ENCODE assay signal across 8 cellular contexts in the genomic region with DNA sequence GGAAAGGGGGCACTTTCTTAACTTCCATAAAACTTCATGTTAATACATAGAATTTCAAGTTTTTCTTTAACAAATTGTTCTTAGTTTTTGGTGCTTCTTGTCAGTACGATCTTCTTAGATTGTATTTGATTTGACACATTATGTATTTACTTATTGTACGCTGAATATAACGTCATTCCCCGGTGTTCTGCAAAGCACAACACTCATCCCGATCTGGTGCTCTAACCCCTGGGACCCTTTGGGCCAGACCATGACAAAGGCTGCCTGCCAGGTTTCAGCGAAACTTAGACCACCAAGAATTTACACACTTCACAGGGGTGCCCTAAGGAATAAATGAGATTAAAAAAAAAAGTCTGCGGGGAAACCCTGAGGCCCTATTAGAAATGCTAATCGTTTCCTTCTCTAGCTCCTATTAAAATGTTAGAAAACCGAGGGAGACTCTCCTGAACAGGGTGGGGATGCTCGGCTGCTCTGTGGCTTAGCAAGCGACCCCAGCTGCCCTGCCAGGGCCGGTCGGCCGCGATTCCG. TPM values are rescaled to one million over a fixed set of nuclear protein-coding genes. Genes with fewer than 3 reads are reported as not detected.
DNase-seq lines count a peak whose midpoint lies in the region; ATAC-seq and TF ChIP-seq lines count a peak whose summit lies in the region.

No MANE protein-coding gene starts in this region.

- no TSS peak for BruUV-seq in IMR-90 (replicated peaks; lab: Mats Ljungman, UMichigan)

- peak overlapping the region; percentile 82 for H4K91ac ChIP-seq in IMR-90 (ENCODE audit: insufficient read depth, low read depth, low read length)

- peaks cover 6% of the 10 kb centered on the region for H3K9me1 ChIP-seq in IMR-90 (ENCODE audit: insufficient read depth, low read length)

- no peak for DNase-seq in AG04449 (ENCODE audit: low read depth, low spot score)
- DNase-seq in IMR-90, result no peak
- DNase-seq in cardiac fibroblast (ENCODE audit: low read depth in 2 of 2), result no peak
- no peak for DNase-seq in activated CD4-positive, CD25-positive, alpha-beta regulatory T cell treated with anti-CD3 and anti-CD28 coated beads, Interleukin-2, amount 50 U/mL, for 72 hours
- no peak for DNase-seq in D341Med (ENCODE audit: low spot score)
- no peak for DNase-seq in SHP77 (lab: John Stamatoyannopoulos, UW)

- no peaks in the 10 kb centered on the region; the same call in 1 of the 2 replicates for H3K36me3 ChIP-seq in IMR-90 (ENCODE audit: control insufficient read depth, insufficient read depth, low read length)
- no peaks in the 10 kb centered on the region for H3K36me3 ChIP-seq in mucosa of stomach (ENCODE audit: control insufficient read depth, insufficient read depth, low read length)

- H2BK15ac ChIP-seq in IMR-90 (ENCODE audit: low read depth, low read length), result peak overlapping the region; percentile 6; the same call in 1 of the 3 replicates

- H3K9me3 ChIP-seq in IMR-90 (ENCODE audit: control insufficient read depth, insufficient read depth, low read length), result no peaks in the 10 kb centered on the region
- H3K9me3 ChIP-seq in mucosa of stomach (ENCODE audit: control insufficient read depth, low read length), result no peaks in the 10 kb centered on the region

- peak overlapping the region; percentile 18; the same call in 1 of the 2 replicates for H3K18ac ChIP-seq in IMR-90 (ENCODE audit: low read depth, low read length)

- H3K56ac ChIP-seq in IMR-90 (ENCODE audit: extremely low read depth, insufficient read depth, low read length), result peak overlapping the region; percentile 83; the same call in 1 of the 2 replicates

- H3K23ac ChIP-seq in IMR-90 (ENCODE audit: low read depth, low read length), result peak overlapping the region; percentile 85

- H3K27ac ChIP-seq in IMR-90 (ENCODE audit: insufficient read depth, low read length), result peak overlapping the region; percentile 81

- ATAC-seq in IMR-90 (ENCODE audit: low read depth) (no peak), HG03039 (IDR thresholded peaks at IDR 0.05; ENCODE audit: unreplicated experiment) (no peak)

- peak overlapping the region; percentile 81 for H3K9ac ChIP-seq in IMR-90 (ENCODE audit: low read depth, low read length)
- peak overlapping the region; percentile 88 for H3K9ac ChIP-seq in mucosa of stomach (ENCODE audit: low read length)

- no peak for TF ChIP-seq RAD21 in IMR-90 (IDR thresholded peaks at IDR 0.05; ENCODE audit: low read length)

- peak overlapping the region; percentile 92 for H2AK5ac ChIP-seq in IMR-90 (ENCODE audit: low read depth, low read length)

- intact Hi-C loops in IMR-90 (cut with micrococcal nuclease), result loop anchor here (2.0 kb wide), 3 partner anchors 23 to 75 kb away; a partner anchor contains a TSS

- peak overlapping the region; percentile 68 for H2BK120ac ChIP-seq in IMR-90 (ENCODE audit: low read depth, low read length)

- no CpG with 5 or more reads among the region's 16 CpGs for WGBS in IMR-90 (ENCODE audit: extremely low coverage in 2 of 2, insufficient read length in 1 of 2), 2 experiments

- H3K4me1 ChIP-seq in IMR-90 (ENCODE audit: control insufficient read depth, insufficient read depth, low read length), result peaks cover 5% of the 10 kb centered on the region
- H3K4me1 ChIP-seq in mucosa of stomach (ENCODE audit: control insufficient read depth, insufficient read depth, low read length), result peaks cover 20% of the 10 kb centered on the region

- peaks cover 19% of the 10 kb centered on the region for H4K20me1 ChIP-seq in IMR-90 (ENCODE audit: insufficient read depth, low read length)

- H2BK20ac ChIP-seq in IMR-90 (ENCODE audit: low read depth, low read length), result no peak overlapping the region

- no peak; the same call in 1 of the 2 replicates for TF ChIP-seq POLR2A in IMR-90 (IDR thresholded peaks at IDR 0.05; ENCODE audit: low read depth, low read length)

- H3K4me2 ChIP-seq in IMR-90 (ENCODE audit: low read depth, low read length), result peak overlapping the region; percentile 84

- peak overlapping the region; percentile 76 for H2AK9ac ChIP-seq in IMR-90 (replicated peaks; ENCODE audit: low read depth, low read length, poor library complexity)

- peak overlapping the region; percentile 84 for H2AFZ ChIP-seq in IMR-90 (replicated peaks; ENCODE audit: low read length, poor library complexity)

- CTCF ChIA-PET in AG04449 (lab: Yijun Ruan, JAX) (interaction anchor here (0.8 to 5.8 kb wide), 12 partner anchors 11 to 89 kb away, joined by 3 to 50 read pairs (median 4); a partner anchor contains a TSS), IMR-90 (lab: Yijun Ruan, JAX) (interaction anchor here (0.6 to 1.2 kb wide), 6 partner anchors 11 to 58 kb away, joined by 3 to 5 read pairs (median 3); no protein-coding TSS in a partner anchor)

- H3K27me3 ChIP-seq in IMR-90 (ENCODE audit: control insufficient read depth, insufficient read depth, low read length) (no peaks in the 10 kb centered on the region; the same call in 1 of the 2 replicates), mucosa of stomach (ENCODE audit: control insufficient read depth, insufficient read depth, low read length) (no peaks in the 10 kb centered on the region)

- peak overlapping the region; percentile 71 for H4K5ac ChIP-seq in IMR-90 (ENCODE audit: low read depth, low read length)

- H3K4me3 ChIP-seq in AG04449 (ENCODE audit: low read depth, low read length) (peak overlapping the region; percentile 84), IMR-90 (ENCODE audit: insufficient read depth, low read depth, low read length) (peak overlapping the region; percentile 57), cardiac fibroblast (replicated peaks in 1 of 2; ENCODE audit: low read depth in 2 of 2, low read length in 2 of 2) (peak overlapping the region; percentile 63 to 66), mucosa of stomach (ENCODE audit: low read length) (peak overlapping the region; percentile 67)

- H2BK5ac ChIP-seq in IMR-90 (ENCODE audit: low read depth, low read length, poor library complexity, severe bottlenecking), result peak overlapping the region; percentile 46

- POLR2A ChIA-PET in AG04449 (lab: Yijun Ruan, JAX) (interaction anchor here (1.4 kb wide), 1 partner anchor 74 kb away, joined by 3 read pairs; a partner anchor contains a TSS), IMR-90 (lab: Charles Lee; ENCODE audit: unreplicated experiment) (interaction anchor here (0.6 to 1.0 kb wide), 2 partner anchors 60 to 128 kb away, joined by 3 to 6 read pairs; a partner anchor contains a TSS)

- H3K4ac ChIP-seq in IMR-90 (ENCODE audit: low read depth, low read length), result peak overlapping the region; percentile 80

- no peak for TF ChIP-seq CTCF in AG04449 (IDR thresholded peaks at IDR 0.05; ENCODE audit: insufficient read depth, low read length, missing control alignments)
- no peak for TF ChIP-seq CTCF in IMR-90 (conservative IDR thresholded peaks at IDR 0.05; ENCODE audit: low read depth, low read length)
- no peak for TF ChIP-seq CTCF in cardiac fibroblast (IDR thresholded peaks at IDR 0.05; ENCODE audit: low read depth, low read length)

- in situ Hi-C loops in IMR-90 (cut with MboI; ENCODE audit: low sequenced_read_pairs), result no loop called here

- dilution Hi-C loops in IMR-90 (cut with HindIII; ENCODE audit: low sequenced_read_pairs, unreplicated experiment), result no loop called here

- peaks cover 0 to 16% of the 10 kb centered on the region in 2 experiments; a peak in 2 of 4 replicates for H3K79me1 ChIP-seq in IMR-90 (ENCODE audit: low read depth in 1 of 2, low read length in 2 of 2)

- peak overlapping the region; percentile 89 to 95 for H4K8ac ChIP-seq in IMR-90 (ENCODE audit: low read depth in 2 of 2, low read length in 2 of 2)

- H3K14ac ChIP-seq in IMR-90 (replicated peaks; ENCODE audit: low read depth, low read length), result peak overlapping the region; percentile 91

TF ChIP-seq in IMR-90, 13 proteins besides CTCF, POLR2A, EP300 and RAD21 (continues in another document):
- TF ChIP-seq BHLHE40 (IDR thresholded peaks at IDR 0.05; ENCODE audit: low read depth, low read length), result no peak
- TF ChIP-seq, protein P1, sequence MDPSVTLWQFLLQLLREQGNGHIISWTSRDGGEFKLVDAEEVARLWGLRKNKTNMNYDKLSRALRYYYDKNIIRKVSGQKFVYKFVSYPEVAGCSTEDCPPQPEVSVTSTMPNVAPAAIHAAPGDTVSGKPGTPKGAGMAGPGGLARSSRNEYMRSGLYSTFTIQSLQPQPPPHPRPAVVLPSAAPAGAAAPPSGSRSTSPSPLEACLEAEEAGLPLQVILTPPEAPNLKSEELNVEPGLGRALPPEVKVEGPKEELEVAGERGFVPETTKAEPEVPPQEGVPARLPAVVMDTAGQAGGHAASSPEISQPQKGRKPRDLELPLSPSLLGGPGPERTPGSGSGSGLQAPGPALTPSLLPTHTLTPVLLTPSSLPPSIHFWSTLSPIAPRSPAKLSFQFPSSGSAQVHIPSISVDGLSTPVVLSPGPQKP (IDR thresholded peaks at IDR 0.05; ENCODE audit: borderline replicate concordance, low read depth, low read length), result no peak
- TF ChIP-seq MXI1 (IDR thresholded peaks at IDR 0.05; ENCODE audit: borderline replicate concordance, low read depth, low read length), result no peak
- no peak for TF ChIP-seq RCOR1 (IDR thresholded peaks at IDR 0.05; ENCODE audit: insufficient replicate concordance, low read length)
- no peak for TF ChIP-seq NFE2L2 (IDR thresholded peaks at IDR 0.05; ENCODE audit: low read depth, low read length)
- no peak for TF ChIP-seq CHD1 (IDR thresholded peaks at IDR 0.05; ENCODE audit: low read depth, low read length)
- TF ChIP-seq FOS (IDR thresholded peaks at IDR 0.05; ENCODE audit: low read depth, low read length), result no peak
- TF ChIP-seq CEBPB (IDR thresholded peaks at IDR 0.05; ENCODE audit: low read depth, low read length), result no peak
- TF ChIP-seq SMC3 (IDR thresholded peaks at IDR 0.05; ENCODE audit: low read depth, low read length), result no peak
- no peak for TF ChIP-seq MAZ (IDR thresholded peaks at IDR 0.05; ENCODE audit: borderline replicate concordance, low read depth, low read length)

RNA-seq across cellular contexts. Expression of a gene that starts 0.9 kb away (rescaled TPM):
- 3.9 and 9.4 TPM in 2 replicates for total RNA-seq in IMR-90 (2012; rRNA removed)
- 40.7 and 46.8 TPM in 2 replicates for polyA plus RNA-seq in IMR-90 (2012; rRNA removed)
- polyA plus RNA-seq in IMR-90 (2012; cell fraction: cytosol; rRNA removed), result 9.5 and 10.7 TPM in 2 replicates
- 3.9 and 12.4 TPM in 2 replicates for polyA plus RNA-seq in IMR-90 (2012; cell fraction: nucleus; rRNA removed; ENCODE audit: low replicate concordance)

RNA-seq across cellular contexts. Expression of a gene that starts 44.3 kb away (rescaled TPM):
- total RNA-seq in IMR-90 (2012; rRNA removed), result not detected in 2 replicates
- not detected in 2 replicates for polyA plus RNA-seq in IMR-90 (2012; rRNA removed)
- not detected in 2 replicates for polyA plus RNA-seq in IMR-90 (2012; cell fraction: cytosol; rRNA removed)
- polyA plus RNA-seq in IMR-90 (2012; cell fraction: nucleus; rRNA removed; ENCODE audit: low replicate concordance), result not detected in 2 replicates

RNA-seq across cellular contexts. Expression of a gene that starts 60.0 kb away (rescaled TPM):
- 17.5 and 19.9 TPM in 2 replicates for total RNA-seq in IMR-90 (2012; rRNA removed)
- polyA plus RNA-seq in IMR-90 (2012; rRNA removed), result 7.6 and 10.2 TPM in 2 replicates
- 3.2 and 5.4 TPM in 2 replicates for polyA plus RNA-seq in IMR-90 (2012; cell fraction: cytosol; rRNA removed)
- 4.2 and 23.8 TPM in 2 replicates for polyA plus RNA-seq in IMR-90 (2012; cell fraction: nucleus; rRNA removed; ENCODE audit: low replicate concordance)
